In genomic region chr1:160789702-160790611, GRCh38 we compare ENCODE assay signal across 11 cellular contexts. TPM values are rescaled to one million over a fixed set of nuclear protein-coding genes. Genes with fewer than 3 reads are reported as not detected.
DNase-seq lines count a peak whose midpoint lies in the region; ATAC-seq and TF ChIP-seq lines count a peak whose summit lies in the region.
"Had no signal": no experiment of that assay in that cellular context is flagged by ENCODE, and none has a peak within 500 bp of the region (broad histone marks: within the 10 kb centered on the region; RNA-seq: fewer than 3 reads in every experiment).

No MANE protein-coding gene starts in this region.

- H3K36me3 Mint-ChIP-seq in naive B cell (no peaks in the 10 kb centered on the region), type B pancreatic cell (no peaks in the 10 kb centered on the region)
- H3K36me3 Mint-ChIP-seq: naive thymus-derived CD8-positive, alpha-beta T cell had no signal

- ATAC-seq in GM18861 (IDR thresholded peaks at IDR 0.05; ENCODE audit: unreplicated experiment) (peak; percentile 82), GM21737 (IDR thresholded peaks at IDR 0.05; ENCODE audit: unreplicated experiment) (peak; percentile 77), HG03571 (IDR thresholded peaks at IDR 0.05; ENCODE audit: unreplicated experiment) (peak; percentile 69), naive B cell (ENCODE audit: low read depth in 2 of 2) (peak; percentile 84 to 85)

- peaks cover 30 to 44% (median 36%) of the 10 kb centered on the region in 3 donors for H3K4me1 Mint-ChIP-seq in naive B cell
- H3K4me1 Mint-ChIP-seq in type B pancreatic cell (ENCODE audit: unreplicated experiment) = no peaks in the 10 kb centered on the region

- TF ChIP-seq CTCF in type B pancreatic cell (conservative IDR thresholded peaks at IDR 0.05) = no peak

- H3K27me3 Mint-ChIP-seq in naive B cell = no peaks in the 10 kb centered on the region
- H3K27me3 Mint-ChIP-seq in type B pancreatic cell = no peaks in the 10 kb centered on the region
- H3K27me3 Mint-ChIP-seq: naive thymus-derived CD8-positive, alpha-beta T cell had no signal

- H3K4me3 Mint-ChIP-seq in naive B cell = peak overlapping the region; percentile 15 to 86 (median 64)
- no peak overlapping the region for H3K4me3 Mint-ChIP-seq in type B pancreatic cell

- peak; percentile 93 for DNase-seq in naive B cell
- no peak for DNase-seq in NCI-H2029 treated with DMSO at 0.1 percent for 48 hours (lab: John Stamatoyannopoulos, UW)
- DNase-seq in type B pancreatic cell (ENCODE audit: extremely low spot score, unreplicated experiment) = no peak
- DNase-seq in NK-92 (lab: John Stamatoyannopoulos, UW; ENCODE audit: unreplicated experiment) = no peak
- DNase-seq in NCI-H2227 (lab: John Stamatoyannopoulos, UW; ENCODE audit: unreplicated experiment) = no peak
- DNase-seq: activated naive CD4-positive, alpha-beta T cell treated with Interleukin-2 at 50 U/mL for 16 hours; NCI-H69 had no signal

- H3K9me3 Mint-ChIP-seq in naive B cell (no peaks in the 10 kb centered on the region), type B pancreatic cell (no peaks in the 10 kb centered on the region)
- H3K9me3 Mint-ChIP-seq: naive thymus-derived CD8-positive, alpha-beta T cell had no signal

- peak overlapping the region; percentile 99 to 100 (median 100) for H3K27ac Mint-ChIP-seq in naive B cell
- no peak overlapping the region for H3K27ac Mint-ChIP-seq in type B pancreatic cell

RNA-seq across cellular contexts. Expression of gene LY9, which starts 6.0 kb away (rescaled TPM):
- 100 to 1,000 TPM; 143 to 230 (median 167) TPM for polyA plus RNA-seq in naive B cell (ENCODE audit: low read depth in 6 of 6)
- not detected in 2 replicates for total RNA-seq in type B pancreatic cell (ENCODE audit: low replicate concordance)

RNA-seq across cellular contexts. Expression of gene SLAMF7, which starts 50.9 kb away (rescaled TPM):
- polyA plus RNA-seq in naive B cell (ENCODE audit: low read depth in 6 of 6) = 1 to 10 TPM in 5 of 6 donors, not detected in 1; 1.2 to 5.3 (median 3.0) TPM
- 0.45 and 0.48 TPM in 2 replicates for total RNA-seq in type B pancreatic cell (ENCODE audit: low replicate concordance)
